25 cellular contexts compared by ENCODE assay signal in genomic region chr15:97259943-97260342, GRCh38.
"Had no signal": no experiment of that assay in that cellular context is flagged by ENCODE, and none has a peak within 500 bp of the region (broad histone marks: within the 10 kb centered on the region; RNA-seq: fewer than 3 reads in every experiment).

No MANE protein-coding gene starts in this region.

- H3K4me3 ChIP-seq: coronary artery, dorsolateral prefrontal cortex had no signal

- H3K27ac ChIP-seq: brain microvascular endothelial cell, coronary artery, dorsolateral prefrontal cortex had no signal

- H3K4me3 Mint-ChIP-seq: activated CD4-positive, alpha-beta memory T cell treated with anti-CD3 and anti-CD28 coated beads, Interleukin-2, amount 10 ng/mL, durations not matched to agents 7 days and 5 days; activated CD4-positive, alpha-beta T cell treated with anti-CD3 and anti-CD28 coated beads, Interleukin-2, amount 10 ng/mL, durations not matched to agents 7 days and 5 days; activated naive CD8-positive, alpha-beta T cell; activated T-cell treated with anti-CD3 and anti-CD28 coated beads, Interleukin-2, amount 50 U/mL, for 24 hours; activated T-cell treated with anti-CD3 and anti-CD28 coated beads, Interleukin-2, amount 50 U/mL, for 72 hours; central memory CD8-positive, alpha-beta T cell; dendritic cell treated with granulocyte-macrophage colony-stimulating factor and Interleukin-4, amounts not matched to agents 40 ng/mL and 50 ng/mL, for 4 days; endodermal cell had no signal

- H3K36me3 Mint-ChIP-seq: activated naive CD8-positive, alpha-beta T cell had no signal

- H3K27ac Mint-ChIP-seq: activated CD4-positive, alpha-beta memory T cell treated with anti-CD3 and anti-CD28 coated beads, Interleukin-2, amount 10 ng/mL, durations not matched to agents 7 days and 5 days; activated CD4-positive, alpha-beta T cell treated with anti-CD3 and anti-CD28 coated beads, Interleukin-2, amount 10 ng/mL, durations not matched to agents 7 days and 5 days; activated naive CD8-positive, alpha-beta T cell; activated T-cell treated with anti-CD3 and anti-CD28 coated beads, Interleukin-2, amount 50 U/mL, for 24 hours; activated T-cell treated with anti-CD3 and anti-CD28 coated beads, Interleukin-2, amount 50 U/mL, for 72 hours; dendritic cell treated with granulocyte-macrophage colony-stimulating factor and Interleukin-4, amounts not matched to agents 40 ng/mL and 50 ng/mL, for 4 days; endodermal cell had no signal

- DNase-seq: activated CD4-positive, alpha-beta memory T cell treated with anti-CD3 and anti-CD28 coated beads, Interleukin-2, amount 10 ng/mL, durations not matched to agents 7 days and 5 days; activated CD4-positive, alpha-beta T cell treated with anti-CD3 and anti-CD28 coated beads for 1 hour; activated CD4-positive, alpha-beta T cell treated with anti-CD3 and anti-CD28 coated beads for 4 hours; activated CD4-positive, alpha-beta T cell treated with anti-CD3 and anti-CD28 coated beads, Interleukin-2, amount 10 ng/mL, durations not matched to agents 7 days and 5 days; activated CD4-positive, alpha-beta T cell treated with anti-CD3 and anti-CD28 coated beads, Interleukin-2, amount 50 U/mL, for 4 hours; activated CD8-positive, alpha-beta memory T cell treated with anti-CD3 and anti-CD28 coated beads, Interleukin-2, amount 50 U/mL, for 48 hours; activated gamma-delta T cell; activated naive CD4-positive, alpha-beta T cell; activated naive CD4-positive, alpha-beta T cell treated with anti-CD3 and anti-CD28 coated beads, Interleukin-2, amount 50 U/mL, for 16 hours; activated T-cell treated with anti-CD3 and anti-CD28 coated beads for 4 hours; activated T-cell treated with anti-CD3 and anti-CD28 coated beads, Interleukin-2, amount 50 U/mL, for 24 hours; activated T-cell treated with anti-CD3 and anti-CD28 coated beads, Interleukin-2, amount 50 U/mL, for 72 hours; amniotic stem cell; brain microvascular endothelial cell; dorsolateral prefrontal cortex; effector memory CD4-positive, alpha-beta T cell; endodermal cell; foreskin fibroblast; head of caudate nucleus; T-helper 2 cell had no signal

- H3K9me3 Mint-ChIP-seq: dendritic cell treated with granulocyte-macrophage colony-stimulating factor and Interleukin-4, amounts not matched to agents 40 ng/mL and 50 ng/mL, for 4 days; endodermal cell had no signal

- H3K36me3 ChIP-seq: brain microvascular endothelial cell had no signal

- H3K27me3 Mint-ChIP-seq: activated CD4-positive, alpha-beta memory T cell treated with anti-CD3 and anti-CD28 coated beads, Interleukin-2, amount 10 ng/mL, durations not matched to agents 7 days and 5 days; activated CD4-positive, alpha-beta T cell treated with anti-CD3 and anti-CD28 coated beads, Interleukin-2, amount 10 ng/mL, durations not matched to agents 7 days and 5 days; activated T-cell treated with anti-CD3 and anti-CD28 coated beads, Interleukin-2, amount 50 U/mL, for 24 hours; central memory CD8-positive, alpha-beta T cell; dendritic cell treated with granulocyte-macrophage colony-stimulating factor and Interleukin-4, amounts not matched to agents 40 ng/mL and 50 ng/mL, for 4 days had no signal

- ATAC-seq: activated T-cell treated with anti-CD3 and anti-CD28 coated beads, Interleukin-2, amount 50 U/mL, for 72 hours; esophagus mucosa had no signal

- H3K27me3 ChIP-seq: brain microvascular endothelial cell had no signal

- H3K4me1 Mint-ChIP-seq: activated CD4-positive, alpha-beta memory T cell treated with anti-CD3 and anti-CD28 coated beads, Interleukin-2, amount 10 ng/mL, durations not matched to agents 7 days and 5 days; activated CD4-positive, alpha-beta T cell treated with anti-CD3 and anti-CD28 coated beads, Interleukin-2, amount 10 ng/mL, durations not matched to agents 7 days and 5 days; central memory CD8-positive, alpha-beta T cell had no signal
